ENCODE assay signal across 14 cellular contexts in genomic region chr11:122742350-122742749, GRCh38.
DNase-seq lines count a peak whose midpoint lies in the region; ATAC-seq and TF ChIP-seq lines count a peak whose summit lies in the region.
"Had no signal": no experiment of that assay in that cellular context is flagged by ENCODE, and none has a peak within 500 bp of the region (broad histone marks: within the 10 kb centered on the region; RNA-seq: fewer than 3 reads in every experiment).

No MANE protein-coding gene starts in this region.

- no peaks in the 10 kb centered on the region for H3K36me3 ChIP-seq in left ventricle myocardium inferior
- H3K36me3 ChIP-seq in rectal smooth muscle tissue (ENCODE audit: control insufficient read depth, insufficient read depth, low read length), result no peaks in the 10 kb centered on the region
- H3K36me3 ChIP-seq: cardiac muscle cell, WERI-Rb-1 had no signal

- no peaks in the 10 kb centered on the region for H3K27me3 ChIP-seq in CD4-positive, alpha-beta T cell (ENCODE audit: control insufficient read depth, insufficient read depth, low read length)
- H3K27me3 ChIP-seq in left ventricle myocardium inferior (ENCODE audit: low read depth), result no peaks in the 10 kb centered on the region
- H3K27me3 ChIP-seq in rectal smooth muscle tissue (ENCODE audit: control insufficient read depth, insufficient read depth, low read length), result no peaks in the 10 kb centered on the region
- H3K27me3 ChIP-seq: cardiac muscle cell had no signal

- peak overlapping the region; percentile 34 for H3K27ac ChIP-seq in CD4-positive, alpha-beta T cell (ENCODE audit: low read depth, low read length)
- H3K27ac ChIP-seq in left ventricle myocardium inferior (replicated peaks), result peak overlapping the region; percentile 65
- H3K27ac ChIP-seq in rectal smooth muscle tissue (ENCODE audit: low read depth, low read length), result peak overlapping the region; percentile 38
- H3K27ac ChIP-seq: cardiac muscle cell, WERI-Rb-1 had no signal

- no peak overlapping the region for H3K27ac Mint-ChIP-seq in CD4-positive, alpha-beta T cell
- H3K27ac Mint-ChIP-seq: activated naive CD4-positive, alpha-beta T cell treated with anti-CD3 and anti-CD28 coated beads, Interleukin-2, amount 50 U/mL, for 24 hours had no signal

- intact Hi-C loops in CD4-positive, alpha-beta T cell (cut with DNase I, micrococcal nuclease), result loop anchor here in 1 of 2 experiments (2.0 to 5.0 kb wide), 2 partner anchors 18 to 40 kb away; no protein-coding TSS in a partner anchor
- intact Hi-C loops in left ventricle myocardium inferior (cut with micrococcal nuclease), result no loop called here

- peaks cover 25% of the 10 kb centered on the region for H3K4me1 Mint-ChIP-seq in CD4-positive, alpha-beta T cell (ENCODE audit: low read depth)

- no peak for TF ChIP-seq CTCF in CD4-positive, alpha-beta T cell (IDR thresholded peaks at IDR 0.05)
- TF ChIP-seq CTCF in left ventricle myocardium inferior (IDR thresholded peaks at IDR 0.05; ENCODE audit: borderline replicate concordance), result no peak

- H3K27me3 Mint-ChIP-seq in CD4-positive, alpha-beta T cell, result no peaks in the 10 kb centered on the region
- H3K27me3 Mint-ChIP-seq: activated naive CD4-positive, alpha-beta T cell treated with anti-CD3 and anti-CD28 coated beads, Interleukin-2, amount 50 U/mL, for 24 hours had no signal

- no peaks in the 10 kb centered on the region for H3K36me3 Mint-ChIP-seq in CD4-positive, alpha-beta T cell (ENCODE audit: low read depth)

- H3K4me3 Mint-ChIP-seq in CD4-positive, alpha-beta T cell, result no peak overlapping the region
- H3K4me3 Mint-ChIP-seq: activated naive CD4-positive, alpha-beta T cell treated with anti-CD3 and anti-CD28 coated beads, Interleukin-2, amount 50 U/mL, for 24 hours; stimulated activated naive CD8-positive, alpha-beta T cell treated with anti-CD3 and anti-CD28 coated beads, Interleukin-15, amount 100 ng/mL, for 72 hours had no signal

- H3K9me3 ChIP-seq in CD4-positive, alpha-beta T cell (ENCODE audit: control insufficient read depth, low read length), result no peaks in the 10 kb centered on the region
- no peaks in the 10 kb centered on the region for H3K9me3 ChIP-seq in left ventricle myocardium inferior (replicated peaks)

- H3K9ac ChIP-seq in rectal smooth muscle tissue (ENCODE audit: low read length), result no peak overlapping the region

- no peak for ATAC-seq in CD4-positive, alpha-beta T cell (ENCODE audit: poor library complexity)
- ATAC-seq: stimulated activated naive CD8-positive, alpha-beta T cell treated with anti-CD3 and anti-CD28 coated beads, Interleukin-15, amount 100 ng/mL, for 72 hours had no signal

- H3K4me1 ChIP-seq in left ventricle myocardium inferior, result peaks cover 28% of the 10 kb centered on the region
- H3K4me1 ChIP-seq in rectal smooth muscle tissue (ENCODE audit: control insufficient read depth, insufficient read depth, low read length), result no peaks in the 10 kb centered on the region

- POLR2A ChIA-PET in CD4-positive, alpha-beta T cell (lab: Charles Lee), result interaction anchor here (1.2 to 7.3 kb wide), 7 partner anchors 9 to 110 kb away, joined by 3 to 69 read pairs (median 14); partner anchors contain the start of gene UBASH3B

- CTCF ChIA-PET in CD4-positive, alpha-beta T cell (lab: Charles Lee), result interaction anchor here (0.6 to 0.8 kb wide), 2 partner anchors 46 to 307 kb away, joined by 3 to 4 read pairs; no protein-coding TSS in a partner anchor

- no peaks in the 10 kb centered on the region for H3K9me3 Mint-ChIP-seq in CD4-positive, alpha-beta T cell
- H3K9me3 Mint-ChIP-seq: stimulated activated naive CD8-positive, alpha-beta T cell treated with anti-CD3 and anti-CD28 coated beads, Interleukin-15, amount 100 ng/mL, for 72 hours had no signal

- H3K4me3 ChIP-seq in left ventricle myocardium inferior, result no peak overlapping the region
- no peak overlapping the region for H3K4me3 ChIP-seq in rectal smooth muscle tissue (ENCODE audit: low read length)
- H3K4me3 ChIP-seq: cardiac muscle cell had no signal

- no peak for DNase-seq in CD4-positive, alpha-beta T cell
- peak; percentile 52 for DNase-seq in NOMO-1 treated with dmso at 0.1 percent for 144 hours (lab: John Stamatoyannopoulos, UW; ENCODE audit: unreplicated experiment)
- no peak for DNase-seq in left ventricle myocardium inferior
- no peak for DNase-seq in AML-193 (lab: John Stamatoyannopoulos, UW)
- no peak for DNase-seq in activated CD4-positive, CD25-positive, alpha-beta regulatory T cell (lab: John Stamatoyannopoulos, UW)
- no peak for DNase-seq in NCI-H187 (lab: John Stamatoyannopoulos, UW)
- no peak for DNase-seq in glomerular visceral epithelial cell (ENCODE audit: extremely low spot score)
- DNase-seq: glutamatergic neuron; NCI-H1092 treated with DMSO at 0.1 percent for 48 hours; stimulated activated naive CD8-positive, alpha-beta T cell treated with anti-CD3 and anti-CD28 coated beads, Interleukin-15, amount 100 ng/mL, for 72 hours; WERI-Rb-1 had no signal
